8 cellular contexts compared by ENCODE assay signal in genomic region chr10:96831867-96832720, GRCh38. TPM values are rescaled to one million over a fixed set of nuclear protein-coding genes. Genes with fewer than 3 reads are reported as not detected.
DNase-seq lines count a peak whose midpoint lies in the region; ATAC-seq and TF ChIP-seq lines count a peak whose summit lies in the region.

Gene LCOR, plus strand, starts transcription at chr10:96832298. Its CDS starts 116,760 bp downstream, at chr10:96949058.

- peaks cover 28% of the 10 kb centered on the region for H3K4me1 Mint-ChIP-seq in GM23338

- TF ChIP-seq CTCF in GM23338 (conservative IDR thresholded peaks at IDR 0.05; ENCODE audit: low read depth in 2 of 2), result no peak

- H3K27me3 ChIP-seq in GM23338 (ENCODE audit: insufficient read depth) (peaks cover 47% of the 10 kb centered on the region), neuronal stem cell (ENCODE audit: control insufficient read depth in 3 of 3, insufficient read depth in 3 of 3, low read depth in 1 of 3, low read length in 3 of 3) (no peaks in the 10 kb centered on the region), subcutaneous abdominal adipose tissue (ENCODE audit: control insufficient read depth in 5 of 5, insufficient read depth in 4 of 5, low read length in 5 of 5) (no peaks in the 10 kb centered on the region)

- in situ Hi-C loops in SK-MEL-5 (cut with HindIII; ENCODE audit: low pct_unique_long_range_greater_than_20kb, low sequenced_read_pairs), result no loop called here

- WGBS in neuronal stem cell (ENCODE audit: extremely low coverage in 2 of 2, insufficient read length in 2 of 2, insufficient replicate concordance in 1 of 2), 2 donors, result no CpG with 5 or more reads among the region's 112 CpGs

- H2AFZ ChIP-seq in GM23338 (peak within 1 kb of the TSS; percentile 25; the same call in 1 of the 2 replicates), neuronal stem cell (ENCODE audit: low read length) (peak within 1 kb of the TSS; percentile 93)

- H4K8ac ChIP-seq in neuronal stem cell (ENCODE audit: low read depth, low read length), result no peak within 1 kb of the TSS

- H3K4me2 ChIP-seq in GM23338 (peak within 1 kb of the TSS; percentile 93), neuronal stem cell (ENCODE audit: insufficient read depth, low read length, poor library complexity, severe bottlenecking) (peak within 1 kb of the TSS; percentile 77)

- H2BK15ac ChIP-seq in neuronal stem cell (ENCODE audit: low read length), result no peak within 1 kb of the TSS

- H3K79me2 ChIP-seq in GM23338 (replicated peaks; ENCODE audit: insufficient read depth), result peaks cover 38% of the 10 kb centered on the region

- peak within 1 kb of the TSS; percentile 70; the same call in 1 of the 2 replicates for H3K27ac ChIP-seq in GM23338 (ENCODE audit: low read depth)
- H3K27ac ChIP-seq in neuronal stem cell (replicated peaks; ENCODE audit: low read length), result peak within 1 kb of the TSS; percentile 92
- H3K27ac ChIP-seq in subcutaneous abdominal adipose tissue (ENCODE audit: low read depth, low read length), result peak within 1 kb of the TSS; percentile 92

- ATAC-seq in GM23338, result peak; percentile 41

- DNase-seq in EL (peak; percentile 89), GM23338 (ENCODE audit: low spot score) (peak; percentile 89), LoVo (ENCODE audit: low spot score) (peak; percentile 87), SK-MEL-5 (ENCODE audit: low read depth, low spot score) (peak; percentile 74), foreskin melanocyte (peak; percentile 77), neuronal stem cell (ENCODE audit: low spot score) (peak; percentile 89)
- peak; percentile 70 to 79 (median 73) for DNase-seq in activated naive CD4-positive, alpha-beta T cell (lab: John Stamatoyannopoulos, UW)

- peaks cover 13% of the 10 kb centered on the region for H3K4me1 ChIP-seq in GM23338 (ENCODE audit: insufficient read depth)
- H3K4me1 ChIP-seq in neuronal stem cell (ENCODE audit: control insufficient read depth in 2 of 2, insufficient read depth in 1 of 2, low read depth in 1 of 2, low read length in 2 of 2), result peaks cover 0 to 4% of the 10 kb centered on the region in 2 donors
- peaks cover 0 to 33% (median 29%) of the 10 kb centered on the region in 5 donors for H3K4me1 ChIP-seq in subcutaneous abdominal adipose tissue (ENCODE audit: control insufficient read depth in 5 of 5, insufficient read depth in 5 of 5, low read length in 5 of 5)

- H3K14ac ChIP-seq in neuronal stem cell (ENCODE audit: low read length), result peak within 1 kb of the TSS; percentile 50

- no peak within 1 kb of the TSS for H2BK12ac ChIP-seq in neuronal stem cell (ENCODE audit: low read length)

- H2BK120ac ChIP-seq in neuronal stem cell (ENCODE audit: low read depth, low read length), result peak within 1 kb of the TSS; percentile 74

- H3F3A ChIP-seq in GM23338 (replicated peaks; ENCODE audit: low read depth), result no peaks in the 10 kb centered on the region

- peaks cover 4% of the 10 kb centered on the region for H3K36me3 Mint-ChIP-seq in GM23338 (ENCODE audit: low read depth)

- peaks cover 0 to under 1% of the 10 kb centered on the region in 2 donors for H3K9me3 ChIP-seq in neuronal stem cell (replicated peaks in 1 of 2; ENCODE audit: control insufficient read depth in 2 of 2, insufficient read depth in 1 of 2, low read depth in 1 of 2, low read length in 2 of 2)
- H3K9me3 ChIP-seq in subcutaneous abdominal adipose tissue (ENCODE audit: control insufficient read depth in 5 of 5, low read length in 5 of 5), result no peaks in the 10 kb centered on the region

- H3K18ac ChIP-seq in neuronal stem cell (ENCODE audit: low read length), result peak within 1 kb of the TSS; percentile 99

- peak within 1 kb of the TSS; percentile 99 for H3K4me3 Mint-ChIP-seq in GM23338

- H3K9ac ChIP-seq in neuronal stem cell (ENCODE audit: low read depth, low read length, poor library complexity) (peak within 1 kb of the TSS; percentile 97), subcutaneous abdominal adipose tissue (ENCODE audit: low read length in 5 of 5) (peak within 1 kb of the TSS; percentile 60 to 82 (median 79))

- no peaks in the 10 kb centered on the region; the same call in 2 of the 3 replicates for H3K9me3 Mint-ChIP-seq in GM23338

- H3K27me3 Mint-ChIP-seq in GM23338 (ENCODE audit: insufficient read depth, low read depth, poor library complexity), result peaks cover 14% of the 10 kb centered on the region

- peak within 1 kb of the TSS; percentile 91 for H2BK5ac ChIP-seq in neuronal stem cell (ENCODE audit: low read length)

- H3K4me3 ChIP-seq in GM23338 (peak within 1 kb of the TSS; percentile 80), neuronal stem cell (ENCODE audit: low read length in 2 of 2) (peak within 1 kb of the TSS; percentile 79 to 99), subcutaneous abdominal adipose tissue (ENCODE audit: low read depth in 1 of 5, low read length in 5 of 5) (peak within 1 kb of the TSS; percentile 64 to 91 (median 88))

- no peaks in the 10 kb centered on the region for H3K36me3 ChIP-seq in GM23338 (ENCODE audit: insufficient read depth)
- H3K36me3 ChIP-seq in neuronal stem cell (replicated peaks in 1 of 2; ENCODE audit: control insufficient read depth in 2 of 2, insufficient read depth in 2 of 2, low read length in 2 of 2), result peaks cover 0 to 14% of the 10 kb centered on the region in 2 donors
- no peaks in the 10 kb centered on the region for H3K36me3 ChIP-seq in subcutaneous abdominal adipose tissue (ENCODE audit: control insufficient read depth in 5 of 5, insufficient read depth in 5 of 5, low read length in 5 of 5)

- peak within 1 kb of the TSS; percentile 96 for H3K27ac Mint-ChIP-seq in GM23338

- peak within 1 kb of the TSS; percentile 96 for H3K23ac ChIP-seq in neuronal stem cell (ENCODE audit: low read depth, low read length, poor library complexity)

- peaks cover 28% of the 10 kb centered on the region for H4K20me1 ChIP-seq in GM23338 (replicated peaks; ENCODE audit: insufficient read depth)

- H3K79me1 ChIP-seq in neuronal stem cell (ENCODE audit: low read depth, low read length), result peaks cover 1% of the 10 kb centered on the region

- H3K9me2 ChIP-seq in GM23338 (ENCODE audit: insufficient read depth), result no peaks in the 10 kb centered on the region

- H3K4ac ChIP-seq in neuronal stem cell (ENCODE audit: low read length), result no peak within 1 kb of the TSS

- no peak within 1 kb of the TSS for H2AK5ac ChIP-seq in neuronal stem cell (ENCODE audit: low read depth, low read length)

- H4K91ac ChIP-seq in neuronal stem cell (ENCODE audit: low read depth, low read length, poor library complexity), result no peak within 1 kb of the TSS

TF ChIP-seq in GM23338, 12 proteins besides CTCF, POLR2A, EP300 and RAD21:
- TF ChIP-seq REST (IDR thresholded peaks at IDR 0.05; ENCODE audit: unreplicated experiment), result no peak
- TF ChIP-seq ZNF331 (CRISPR knock-in tag; IDR thresholded peaks at IDR 0.05; ENCODE audit: low read depth), result no peak
- TF ChIP-seq EZH2phosphoT487 (IDR thresholded peaks at IDR 0.05; ENCODE audit: unreplicated experiment), result no peak
- peak; percentile 70 for TF ChIP-seq POLR2AphosphoS5 (IDR thresholded peaks at IDR 0.05; ENCODE audit: low read depth)

RNA-seq across cellular contexts. Expression of gene LCOR, which starts in this region (rescaled TPM):
- 14.9 and 18.6 TPM in 2 replicates for total RNA-seq in GM23338 (2014; rRNA removed; shearing (Covaris generic))
- polyA plus RNA-seq in GM23338 (2016; fragmentation: Nextera tagmentation; extraction: Ambion mirVana), result 6.5 and 6.9 TPM in 2 replicates
- 9.5 and 11.0 TPM in 2 replicates for total RNA-seq in SK-MEL-5 (2014; rRNA removed; shearing (Covaris generic))
- 4.1 and 5.8 TPM in 2 replicates for polyA plus RNA-seq in SK-MEL-5 (2015; cell fraction: cytosol; rRNA removed)
- polyA plus RNA-seq in SK-MEL-5 (2015; cell fraction: nucleus; rRNA removed), result 8.2 and 10.7 TPM in 2 replicates
- 12.0 TPM for polyA plus RNA-seq in neuronal stem cell (2013, experiment 1 of 2)
- polyA plus RNA-seq in neuronal stem cell (2013, experiment 2 of 2), result 10.4 TPM

Comparison
In these comparisons a context has a peak if more than half of its experiments do, and no peak if none do; other contexts are left out.
1. Peak in every context shown above with its lines: DNase-seq, ATAC-seq, H3K4me3 ChIP-seq and H3K27ac ChIP-seq.